15 cellular contexts compared by ENCODE assay signal in the genomic region with DNA sequence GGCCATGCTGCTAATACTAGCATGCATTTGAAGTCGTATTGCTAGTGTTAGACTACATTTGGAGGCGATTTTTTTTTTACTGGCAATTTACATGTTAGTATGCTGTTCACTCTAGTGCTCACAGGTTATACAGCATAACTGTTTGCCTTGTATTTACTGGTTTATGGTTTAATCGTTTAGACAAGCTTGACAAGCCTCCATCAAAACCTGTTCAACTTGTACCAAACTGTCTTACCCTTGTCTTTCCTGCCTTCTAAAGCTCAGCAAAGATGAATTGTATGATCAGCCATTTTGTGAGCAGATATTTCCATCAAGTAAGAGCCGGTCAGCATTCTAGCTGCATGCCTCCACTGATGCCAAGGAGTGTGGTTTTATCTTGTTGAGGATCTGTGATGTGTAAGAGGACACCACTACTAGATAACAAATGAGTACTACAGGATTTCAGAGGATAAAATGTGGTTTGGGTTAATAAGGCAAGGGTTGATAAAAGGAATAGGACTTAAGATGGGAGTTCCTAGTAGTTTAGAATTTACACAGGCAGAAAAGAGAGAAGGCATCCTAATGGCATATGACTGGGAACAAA.
DNase-seq lines count a peak whose midpoint lies in the region; ATAC-seq, FAIRE-seq and TF ChIP-seq lines count a peak whose summit lies in the region.
"Had no signal": no experiment of that assay in that cellular context is flagged by ENCODE, and none has a peak within 500 bp of the region (broad histone marks: within the 10 kb centered on the region; RNA-seq: fewer than 3 reads in every experiment).

No MANE protein-coding gene starts in this region.

- peaks cover 9 to 59% of the 10 kb centered on the region in 2 experiments for H3K36me3 ChIP-seq in HEK293 (ENCODE audit: control insufficient read depth in 2 of 2, insufficient read depth in 1 of 2, low read length in 2 of 2)
- H3K36me3 ChIP-seq in astrocyte (ENCODE audit: insufficient read depth, low read length): peaks cover 20% of the 10 kb centered on the region

- H3K9me3 ChIP-seq in HEK293 (ENCODE audit: control insufficient read depth, insufficient read depth, low read depth, low read length) (no peaks in the 10 kb centered on the region), astrocyte (ENCODE audit: insufficient read depth, low read depth, low read length) (no peaks in the 10 kb centered on the region)

- H3K4me3 Mint-ChIP-seq in astrocyte (ENCODE audit: unreplicated experiment): no peak overlapping the region
- no peak overlapping the region for H3K4me3 Mint-ChIP-seq in mesothelial cell of epicardium
- no peak overlapping the region for H3K4me3 Mint-ChIP-seq in activated CD8-positive, alpha-beta memory T cell treated with anti-CD3 and anti-CD28 coated beads, Interleukin-2, amount 10 ng/mL, durations not matched to agents 7 days and 5 days
- H3K4me3 Mint-ChIP-seq: dendritic cell treated with granulocyte-macrophage colony-stimulating factor and Interleukin-4, amounts not matched to agents 40 ng/mL and 50 ng/mL, for 4 days had no signal

- H3K4me1 Mint-ChIP-seq in astrocyte (ENCODE audit: low read depth, unreplicated experiment): peaks cover 46% of the 10 kb centered on the region
- H3K4me1 Mint-ChIP-seq in mesothelial cell of epicardium: peaks cover 6% of the 10 kb centered on the region
- peaks cover 49% of the 10 kb centered on the region for H3K4me1 Mint-ChIP-seq in activated CD8-positive, alpha-beta memory T cell treated with anti-CD3 and anti-CD28 coated beads, Interleukin-2, amount 10 ng/mL, durations not matched to agents 7 days and 5 days

- H3K79me2 ChIP-seq in astrocyte (ENCODE audit: insufficient read depth, low read length): peaks cover 48% of the 10 kb centered on the region

- no peak overlapping the region for H3K9ac ChIP-seq in astrocyte (ENCODE audit: low read length)
- H3K9ac ChIP-seq: BLaER1 treated with 17β-estradiol and CSF1 and Interleukin-3, amounts not matched to agents 10 nM and 100 nM had no signal

- H3K27ac ChIP-seq in HEK293 (ENCODE audit: extremely low read depth, low read depth, low read length) (no peak overlapping the region), astrocyte (ENCODE audit: low read depth, low read length) (no peak overlapping the region)
- H3K27ac ChIP-seq: RWPE1 had no signal

- CTCF ChIA-PET in HEK293 (lab: Yijun Ruan, JAX): interaction anchor here (0.7 to 2.5 kb wide), 6 partner anchors 18 to 186 kb away, joined by 3 to 16 read pairs (median 3); a partner anchor contains a TSS
- CTCF ChIA-PET in activated CD8-positive, alpha-beta memory T cell treated with anti-CD3 and anti-CD28 coated beads, Interleukin-2, amount 10 ng/mL, durations not matched to agents 7 days and 5 days (lab: Charles Lee): interaction anchor here (0.9 to 4.3 kb wide), 5 partner anchors 15 to 135 kb away, joined by 3 to 47 read pairs (median 5); a partner anchor contains a TSS

- no peaks in the 10 kb centered on the region for H3K27me3 ChIP-seq in astrocyte (ENCODE audit: insufficient read depth, low read length)
- H3K27me3 ChIP-seq: BLaER1 treated with 17β-estradiol and CSF1 and Interleukin-3, amounts not matched to agents 10 nM and 100 nM had no signal

- H3K4me3 ChIP-seq in HEK293 (ENCODE audit: low read depth, low read length) (no peak overlapping the region), astrocyte (ENCODE audit: insufficient read depth, low read depth, low read length) (no peak overlapping the region)
- H3K4me3 ChIP-seq: BLaER1 treated with 17β-estradiol and CSF1 and Interleukin-3, amounts not matched to agents 10 nM and 100 nM had no signal

- H3K9me3 Mint-ChIP-seq in astrocyte (ENCODE audit: unreplicated experiment) (peaks cover 1% of the 10 kb centered on the region), mesothelial cell of epicardium (no peaks in the 10 kb centered on the region)
- no peaks in the 10 kb centered on the region for H3K9me3 Mint-ChIP-seq in activated CD8-positive, alpha-beta memory T cell treated with anti-CD3 and anti-CD28 coated beads, Interleukin-2, amount 10 ng/mL, durations not matched to agents 7 days and 5 days (ENCODE audit: low read depth)
- H3K9me3 Mint-ChIP-seq: dendritic cell treated with granulocyte-macrophage colony-stimulating factor and Interleukin-4, amounts not matched to agents 40 ng/mL and 50 ng/mL, for 4 days had no signal

- FAIRE-seq in astrocyte (lab: Jason Lieb, UNC): peak; percentile 50

- H3K36me3 Mint-ChIP-seq in astrocyte (ENCODE audit: low read depth, unreplicated experiment) (peaks cover 27% of the 10 kb centered on the region), mesothelial cell of epicardium (peaks cover 21% of the 10 kb centered on the region)
- H3K36me3 Mint-ChIP-seq in activated CD8-positive, alpha-beta memory T cell treated with anti-CD3 and anti-CD28 coated beads, Interleukin-2, amount 10 ng/mL, durations not matched to agents 7 days and 5 days: peaks cover 64% of the 10 kb centered on the region

- no peak overlapping the region for H3K27ac Mint-ChIP-seq in astrocyte (ENCODE audit: unreplicated experiment)
- H3K27ac Mint-ChIP-seq in mesothelial cell of epicardium: peak overlapping the region; percentile 33
- H3K27ac Mint-ChIP-seq in activated CD8-positive, alpha-beta memory T cell treated with anti-CD3 and anti-CD28 coated beads, Interleukin-2, amount 10 ng/mL, durations not matched to agents 7 days and 5 days: no peak overlapping the region
- H3K27ac Mint-ChIP-seq: dendritic cell treated with granulocyte-macrophage colony-stimulating factor and Interleukin-4, amounts not matched to agents 40 ng/mL and 50 ng/mL, for 4 days had no signal

- TF ChIP-seq CTCF in HEK293 (tag by site-specific recombination; IDR thresholded peaks at IDR 0.05): no peak
- no peak for TF ChIP-seq CTCF in astrocyte (IDR thresholded peaks at IDR 0.05; ENCODE audit: insufficient read depth, low read depth, low read length)
- no peak for TF ChIP-seq CTCF in mesothelial cell of epicardium (IDR thresholded peaks at IDR 0.05; ENCODE audit: unreplicated experiment)

- DNase-seq in A172 (ENCODE audit: low spot score) (peak; percentile 20), astrocyte (ENCODE audit: low read depth) (peak; percentile 83), mesothelial cell of epicardium (ENCODE audit: low spot score in 2 of 2, unreplicated experiment in 2 of 2) (no peak), mesenteric fat pad (ENCODE audit: low spot score) (no peak)
- DNase-seq in activated CD8-positive, alpha-beta memory T cell treated with anti-CD3 and anti-CD28 coated beads, Interleukin-2, amount 10 ng/mL, durations not matched to agents 7 days and 5 days: no peak
- DNase-seq: GOT3; islet precursor cell; NCI-H187; stimulated activated CD8-positive, alpha-beta memory T cell treated with anti-CD3 and anti-CD28 coated beads, Interleukin-4, amount 100 ng/mL, for 48 hours had no signal

- no peak overlapping the region for H3K4me2 ChIP-seq in astrocyte (ENCODE audit: low read length)

- peaks cover 22% of the 10 kb centered on the region for H4K20me1 ChIP-seq in astrocyte (ENCODE audit: insufficient read depth, low read length)

- POLR2A ChIA-PET in HEK293 (lab: Yijun Ruan, JAX): interaction anchor here (0.8 kb wide), 1 partner anchor 82 kb away, joined by 3 read pairs; no protein-coding TSS in a partner anchor

- H2AFZ ChIP-seq in astrocyte (ENCODE audit: low read depth, low read length): no peak overlapping the region

- no peak for ATAC-seq in activated CD8-positive, alpha-beta memory T cell treated with anti-CD3 and anti-CD28 coated beads, Interleukin-2, amount 10 ng/mL, durations not matched to agents 7 days and 5 days
- no peak for ATAC-seq in GM19035 (IDR thresholded peaks at IDR 0.05; ENCODE audit: unreplicated experiment)
- no peak for ATAC-seq in HG02870 (IDR thresholded peaks at IDR 0.05; ENCODE audit: unreplicated experiment)

- peaks cover 15% of the 10 kb centered on the region for H3K4me1 ChIP-seq in HEK293 (ENCODE audit: control insufficient read depth, insufficient read depth, low read length)
- H3K4me1 ChIP-seq in astrocyte (ENCODE audit: insufficient read depth, low read length): peaks cover 43% of the 10 kb centered on the region

- H3K27me3 Mint-ChIP-seq in astrocyte (ENCODE audit: low read depth, unreplicated experiment) (no peaks in the 10 kb centered on the region), mesothelial cell of epicardium (ENCODE audit: low read depth) (no peaks in the 10 kb centered on the region)
- no peaks in the 10 kb centered on the region for H3K27me3 Mint-ChIP-seq in activated CD8-positive, alpha-beta memory T cell treated with anti-CD3 and anti-CD28 coated beads, Interleukin-2, amount 10 ng/mL, durations not matched to agents 7 days and 5 days
- H3K27me3 Mint-ChIP-seq: dendritic cell treated with granulocyte-macrophage colony-stimulating factor and Interleukin-4, amounts not matched to agents 40 ng/mL and 50 ng/mL, for 4 days had no signal

TF ChIP-seq in HEK293, 187 proteins besides CTCF, POLR2A, EP300 and RAD21:
- TF ChIP-seq ZNF585B (tag by site-specific recombination; IDR thresholded peaks at IDR 0.05) (peak; percentile 13; the same call in 1 of the 2 replicates), ZNF324 (tag by site-specific recombination; IDR thresholded peaks at IDR 0.05) (no peak)

Comparison
In these comparisons a context has a peak if more than half of its experiments do, and no peak if none do; other contexts are left out.
1. DNase-seq: peak in A172 (single experiment) and astrocyte (single experiment); none in mesothelial cell of epicardium (0 of 2), mesenteric fat pad (single experiment) and activated CD8-positive, alpha-beta memory T cell treated with anti-CD3 and anti-CD28 coated beads, Interleukin-2, amount 10 ng/mL, durations not matched to agents 7 days and 5 days (single experiment).